ENCODE assay signal across 32 cellular contexts in the genomic region with DNA sequence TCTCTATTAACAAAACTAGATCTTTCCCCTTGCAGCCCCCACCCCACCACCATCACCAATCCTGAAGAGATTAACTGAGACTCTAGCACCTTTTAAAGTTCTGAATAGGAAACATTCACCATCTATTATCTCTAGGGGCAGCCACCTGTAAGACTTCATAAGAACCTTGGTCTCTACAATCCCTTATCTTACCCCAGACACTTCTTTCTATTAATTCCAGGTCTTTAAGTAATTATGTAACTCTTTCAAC.
"Had no signal": no experiment of that assay in that cellular context is flagged by ENCODE, and none has a peak within 500 bp of the region (broad histone marks: within the 10 kb centered on the region; RNA-seq: fewer than 3 reads in every experiment).

No MANE protein-coding gene starts in this region.

- H3K36me3 ChIP-seq: gastrocnemius medialis, neural progenitor cell, right lobe of liver, tibial nerve, upper lobe of left lung had no signal

- H3K9me3 Mint-ChIP-seq: immature natural killer cell; memory B cell; naive thymus-derived CD4-positive, alpha-beta T cell; nephron; stimulated activated effector memory CD8-positive, alpha-beta T cell treated with anti-CD3 and anti-CD28 coated beads, Interleukin-12 subunit alpha, Interleukin-12 subunit beta, amount 100 ng/mL, for 72 hours had no signal

- H2AFZ ChIP-seq: neural progenitor cell, parathyroid adenoma had no signal

- H3K79me2 ChIP-seq: parathyroid adenoma had no signal

- H3K4me2 ChIP-seq: neural progenitor cell had no signal

- ATAC-seq: esophagus mucosa; left ventricle myocardium superior; naive thymus-derived CD4-positive, alpha-beta T cell; right lobe of liver; stimulated activated effector memory CD8-positive, alpha-beta T cell treated with anti-CD3 and anti-CD28 coated beads, Interleukin-12 subunit alpha, Interleukin-12 subunit beta, amount 100 ng/mL, for 72 hours had no signal

- H3K9me3 ChIP-seq: gastrocnemius medialis, right lobe of liver, testis, tibial nerve, upper lobe of left lung had no signal

- H3K27me3 ChIP-seq: dorsolateral prefrontal cortex, gastrocnemius medialis, neural progenitor cell, right lobe of liver, testis, tibial nerve, upper lobe of left lung had no signal

- H3K4me1 ChIP-seq: gastrocnemius medialis, neural progenitor cell, parathyroid adenoma, right lobe of liver, testis had no signal

- H3K27ac ChIP-seq: dorsolateral prefrontal cortex, epithelial cell of prostate, gastrocnemius medialis, neural progenitor cell, parathyroid adenoma, right lobe of liver, testis, upper lobe of left lung had no signal

- H3K27me3 Mint-ChIP-seq: progenitor cell of endocrine pancreas had no signal

- H3K9ac ChIP-seq: neural progenitor cell, parathyroid adenoma had no signal

- FAIRE-seq: colon, small intestine, urothelium cell line had no signal

- H3K27ac Mint-ChIP-seq: immature natural killer cell; memory B cell; naive thymus-derived CD4-positive, alpha-beta T cell; nephron; progenitor cell of endocrine pancreas; stimulated activated effector memory CD8-positive, alpha-beta T cell treated with anti-CD3 and anti-CD28 coated beads, Interleukin-12 subunit alpha, Interleukin-12 subunit beta, amount 100 ng/mL, for 72 hours had no signal

- H3K4me1 Mint-ChIP-seq: immature natural killer cell; memory B cell; naive thymus-derived CD4-positive, alpha-beta T cell; nephron; stimulated activated effector memory CD8-positive, alpha-beta T cell treated with anti-CD3 and anti-CD28 coated beads, Interleukin-12 subunit alpha, Interleukin-12 subunit beta, amount 100 ng/mL, for 72 hours had no signal

- H3K4me3 ChIP-seq: dorsolateral prefrontal cortex, gastrocnemius medialis, lung, neural progenitor cell, right lobe of liver, testis, tibial nerve, upper lobe of left lung had no signal

- H3K36me3 Mint-ChIP-seq: immature natural killer cell; memory B cell; naive thymus-derived CD4-positive, alpha-beta T cell; neural progenitor cell; stimulated activated effector memory CD8-positive, alpha-beta T cell treated with anti-CD3 and anti-CD28 coated beads, Interleukin-12 subunit alpha, Interleukin-12 subunit beta, amount 100 ng/mL, for 72 hours had no signal

- DNase-seq: dorsolateral prefrontal cortex; effector CD8-positive, alpha-beta T cell; endodermal cell; foreskin fibroblast; gastrocnemius medialis; head of caudate nucleus; immature natural killer cell; islet precursor cell; kidney glomerular epithelial cell; left ventricle myocardium superior; midbrain; naive thymus-derived CD4-positive, alpha-beta T cell; right lobe of liver; small intestine; stimulated activated CD4-positive, alpha-beta T cell treated with anti-CD3 and anti-CD28 coated beads, Interleukin-2, amount 100 ng/mL, for 24 hours; stimulated activated CD4-positive, alpha-beta T cell treated with anti-CD3 and anti-CD28 coated beads, Interleukin-4, amount 100 ng/mL, for 24 hours; stimulated activated naive CD4-positive, alpha-beta T cell treated with Interleukin-2 at 50 U/mL for 16 hours; substantia nigra; testis; upper lobe of left lung had no signal

- H3K4me3 Mint-ChIP-seq: endodermal cell; immature natural killer cell; memory B cell; naive thymus-derived CD4-positive, alpha-beta T cell; nephron; neural progenitor cell; stimulated activated effector memory CD8-positive, alpha-beta T cell treated with anti-CD3 and anti-CD28 coated beads, Interleukin-12 subunit alpha, Interleukin-12 subunit beta, amount 100 ng/mL, for 72 hours had no signal
